Comparison of ENCODE assay signal across 8 cellular contexts in genomic region chr2:174485763-174486613, GRCh38. TPM values are rescaled to one million over a fixed set of nuclear protein-coding genes. Genes with fewer than 3 reads are reported as not detected.
A peak's percentile ranks its signal among the peaks of the same experiment; 100 is the strongest.
DNase-seq lines count a peak whose midpoint lies in the region; ATAC-seq and TF ChIP-seq lines count a peak whose summit lies in the region.

No MANE protein-coding gene starts in this region.

- H3K9ac ChIP-seq in PC-3 (ENCODE audit: low read length) = peak overlapping the region; percentile 49; the same call in 1 of the 2 replicates
- no peak overlapping the region for H3K9ac ChIP-seq in iPS-15b (ENCODE audit: low read depth, low read length)

- CTCF ChIA-PET in AG04449 (lab: Yijun Ruan, JAX) = interaction anchor here (1.0 to 5.7 kb wide), 5 partner anchors 12 to 61 kb away, joined by 5 to 58 read pairs (median 6); no protein-coding TSS in a partner anchor
- CTCF ChIA-PET in PC-3 (lab: Charles Lee) = interaction anchor here (0.7 to 0.8 kb wide), 3 partner anchors 91 to 266 kb away, joined by 3 to 5 read pairs (median 3); no protein-coding TSS in a partner anchor

- no peaks in the 10 kb centered on the region for H3K9me2 ChIP-seq in PC-3 (replicated peaks; ENCODE audit: low read length)

- no peak for TF ChIP-seq POLR2A in gastrocnemius medialis (IDR thresholded peaks at IDR 0.05)

- peak overlapping the region; percentile 95 for H3K4me3 ChIP-seq in AG04449 (ENCODE audit: low read depth, low read length)
- peak overlapping the region; percentile 86 for H3K4me3 ChIP-seq in PC-3 (ENCODE audit: low read length)
- peak overlapping the region; percentile 76 to 97 for H3K4me3 ChIP-seq in ascending aorta
- H3K4me3 ChIP-seq in iPS-15b (ENCODE audit: low read depth, low read length) = peak overlapping the region; percentile 79
- H3K4me3 ChIP-seq in gastrocnemius medialis = peak overlapping the region; percentile 76 to 100 (median 91)

- POLR2A ChIA-PET in AG04449 (lab: Yijun Ruan, JAX) = interaction anchor here (0.9 kb wide), 1 partner anchor 32 kb away, joined by 3 read pairs; no protein-coding TSS in a partner anchor
- POLR2A ChIA-PET in PC-3 (lab: Charles Lee; ENCODE audit: unreplicated experiment) = no interaction called here

- in situ Hi-C loops in gastrocnemius medialis (cut with MboI; ENCODE audit: low sequenced_read_pairs in 4 of 4) = loop anchor here in 2 of 4 donors (25.0 kb wide), 1 partner anchor 676 kb away; the partner anchor contains the start of gene ATF2 (in 2 of the 2)

- H3K27ac ChIP-seq in PC-3 (ENCODE audit: low read length) (no peak overlapping the region), ascending aorta (peak overlapping the region; percentile 46 to 82), gastrocnemius medialis (peak overlapping the region; percentile 68 to 94 (median 86))

- H3F3A ChIP-seq in PC-3 (ENCODE audit: low read length, unreplicated experiment) = no peaks in the 10 kb centered on the region

- H3K9me3 ChIP-seq in PC-3 (ENCODE audit: low read length) (no peaks in the 10 kb centered on the region), ascending aorta (no peaks in the 10 kb centered on the region), iPS-15b (ENCODE audit: control insufficient read depth, insufficient read depth, low read length) (no peaks in the 10 kb centered on the region), gastrocnemius medialis (no peaks in the 10 kb centered on the region)

- intact Hi-C loops in PC-3 (cut with micrococcal nuclease) = loop anchor here (5.0 kb wide), 1 partner anchor 126 kb away; no protein-coding TSS in a partner anchor
- intact Hi-C loops in ascending aorta (cut with DNase I) = loop anchor here (2.0 to 5.0 kb wide), 8 partner anchors 89 to 1929 kb away; partner anchors contain the start of genes ATF2, CHN1, OLA1 and PDK1
- intact Hi-C loops in gastrocnemius medialis (cut with DNase I; ENCODE audit: low total_unique reads) = loop anchor here (2.0 to 5.0 kb wide), 2 partner anchors 524 to 683 kb away; partner anchors contain the start of gene ATF2

- no peaks in the 10 kb centered on the region for H3K79me2 ChIP-seq in PC-3 (ENCODE audit: low read length)

- H3K4me1 ChIP-seq in PC-3 (ENCODE audit: insufficient read depth, low read length) (no peaks in the 10 kb centered on the region), ascending aorta (peaks cover 0 to 6% of the 10 kb centered on the region in 2 donors), iPS-15b (ENCODE audit: control insufficient read depth, insufficient read depth, low read length) (no peaks in the 10 kb centered on the region), gastrocnemius medialis (peaks cover 8 to 14% of the 10 kb centered on the region in 2 donors)

- H4K20me1 ChIP-seq in PC-3 (ENCODE audit: low read length) = no peaks in the 10 kb centered on the region

- TSS peak; percentile 36 for BruUV-seq in PC-3 (replicated peaks; lab: Mats Ljungman, UMichigan)

- TF ChIP-seq CTCF in AG04449 (IDR thresholded peaks at IDR 0.05; ENCODE audit: insufficient read depth, low read length, missing control alignments) = no peak
- TF ChIP-seq CTCF in PC-3 (conservative IDR thresholded peaks at IDR 0.05; ENCODE audit: low read depth, low read length) = no peak
- TF ChIP-seq CTCF in ascending aorta (IDR thresholded peaks at IDR 0.05) = peak in 1 of 3 experiments; percentile 3
- no peak for TF ChIP-seq CTCF in gastrocnemius medialis (IDR thresholded peaks at IDR 0.05 in 4 of 5, conservative IDR thresholded peaks at IDR 0.05 in 1 of 5)

- no peaks in the 10 kb centered on the region for H3K36me3 ChIP-seq in PC-3 (ENCODE audit: low read depth, low read length)
- H3K36me3 ChIP-seq in ascending aorta = no peaks in the 10 kb centered on the region
- no peaks in the 10 kb centered on the region for H3K36me3 ChIP-seq in iPS-15b (ENCODE audit: control insufficient read depth, insufficient read depth, low read length)
- H3K36me3 ChIP-seq in gastrocnemius medialis = peaks cover 0 to 2% of the 10 kb centered on the region in 2 donors

- peak overlapping the region; percentile 100 for H2AFZ ChIP-seq in PC-3 (ENCODE audit: low read length)

- no peaks in the 10 kb centered on the region for H3K27me3 ChIP-seq in PC-3 (ENCODE audit: low read length)
- no peaks in the 10 kb centered on the region for H3K27me3 ChIP-seq in ascending aorta
- peaks cover 21% of the 10 kb centered on the region for H3K27me3 ChIP-seq in iPS-15b (ENCODE audit: control insufficient read depth, insufficient read depth, low read length)
- H3K27me3 ChIP-seq in gastrocnemius medialis = no peaks in the 10 kb centered on the region

- peak; percentile 20 for ATAC-seq in GM18520 (IDR thresholded peaks at IDR 0.05; ENCODE audit: unreplicated experiment)
- ATAC-seq in HG03103 (IDR thresholded peaks at IDR 0.05; ENCODE audit: low read depth, unreplicated experiment) = peak; percentile 27
- ATAC-seq in PC-3 = peak; percentile 33
- ATAC-seq in gastrocnemius medialis = peak; percentile 27 to 34

- H3K4me2 ChIP-seq in PC-3 (ENCODE audit: low read length) = peak overlapping the region; percentile 99

- DNase-seq in AG04449 (ENCODE audit: low read depth, low spot score) = no peak
- peak; percentile 21 for DNase-seq in PC-3
- DNase-seq in ascending aorta (ENCODE audit: low spot score in 2 of 2) = peak in 1 of 2 donors; percentile 66
- DNase-seq in gastrocnemius medialis = peak in 1 of 2 donors; percentile 14
- no peak for DNase-seq in T-helper 9 cell

RNA-seq across cellular contexts. Expression of gene GPR155, which starts 0.8 kb away (rescaled TPM):
- total RNA-seq in PC-3 (2014; rRNA removed) (0.69 and 1.3 TPM in 2 replicates), ascending aorta (1.8 TPM), gastrocnemius medialis (10 to 100 TPM in 1 of 4 donors, 1 to 10 TPM in 3; 4.0 to 12.7 (median 7.3) TPM)
